ENCODE assay signal across 4 cellular contexts in the genomic region with DNA sequence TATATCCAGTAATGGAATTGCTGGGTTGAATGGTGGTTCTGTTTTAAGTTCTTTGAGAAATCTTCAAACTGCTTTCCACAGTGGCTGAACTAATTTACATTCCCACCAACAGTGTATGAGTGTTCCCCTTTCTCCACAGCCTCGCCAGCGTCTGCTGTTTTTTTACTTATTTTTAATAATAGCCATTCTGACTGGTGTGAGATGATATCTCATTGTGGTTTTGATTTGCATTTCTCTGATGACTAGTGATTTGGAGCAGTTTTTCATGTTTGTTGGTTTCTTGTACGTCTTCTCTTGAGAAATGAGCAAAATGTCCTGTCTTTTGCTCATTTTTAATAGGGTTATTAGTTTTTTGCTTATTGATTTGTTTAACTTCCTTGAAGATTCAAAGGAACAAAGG. TPM values are rescaled to one million over a fixed set of nuclear protein-coding genes. Genes with fewer than 3 reads are reported as not detected.
"Had no signal": no experiment of that assay in that cellular context is flagged by ENCODE, and none has a peak within 500 bp of the region (broad histone marks: within the 10 kb centered on the region; RNA-seq: fewer than 3 reads in every experiment).

No MANE protein-coding gene starts in this region.

RNA-seq across cellular contexts. Expression of gene CCDC146, which starts 21.9 kb away (rescaled TPM):
- total RNA-seq: HT-29 had no signal

RNA-seq across cellular contexts. Expression of gene SPDYE18, which starts 38.1 kb away (rescaled TPM):
- total RNA-seq: GM23248, H7, HT-29, IMR-90 had no signal
- polyA plus RNA-seq: GM23248, IMR-90 had no signal
